Comparison of ENCODE assay signal across 11 cellular contexts in genomic region chr5:38467353-38468040, GRCh38.
A peak's percentile ranks its signal among the peaks of the same experiment; 100 is the strongest.
DNase-seq lines count a peak whose midpoint lies in the region; ATAC-seq and TF ChIP-seq lines count a peak whose summit lies in the region.
"Had no signal": no experiment of that assay in that cellular context is flagged by ENCODE, and none has a peak within 500 bp of the region (broad histone marks: within the 10 kb centered on the region; RNA-seq: fewer than 3 reads in every experiment).

No MANE protein-coding gene starts in this region.

- no peaks in the 10 kb centered on the region for H3K36me3 ChIP-seq in heart right ventricle

- no peaks in the 10 kb centered on the region for H3K9me3 Mint-ChIP-seq in osteocyte (ENCODE audit: unreplicated experiment)
- H3K9me3 Mint-ChIP-seq: activated naive CD4-positive, alpha-beta T cell treated with anti-CD3 and anti-CD28 coated beads, Interleukin-2, amount 50 U/mL, for 24 hours; T-helper 1 cell treated with Interleukin-12 subunit alpha and Interleukin-12 subunit beta and Interleukin-4 antibody, amounts not matched to agents 30 μg/mL and 1 μg/mL, for 36 hours had no signal

- H3K27ac ChIP-seq in heart right ventricle: peak overlapping the region; percentile 8 to 87 (median 76)

- TF ChIP-seq CTCF in heart right ventricle (IDR thresholded peaks at IDR 0.05) (no peak), osteocyte (IDR thresholded peaks at IDR 0.05) (no peak), GM13977 (IDR thresholded peaks at IDR 0.05; ENCODE audit: extremely low read depth, insufficient read depth, missing control alignments) (no peak)

- peaks cover 39% of the 10 kb centered on the region for H3K4me1 Mint-ChIP-seq in osteocyte (ENCODE audit: unreplicated experiment)

- WGBS in heart right ventricle, 2 donors: 23 to 24% methylated on average over 22 of the region's 22 CpGs

- H3K27ac Mint-ChIP-seq in osteocyte (ENCODE audit: unreplicated experiment): peak overlapping the region; percentile 93
- H3K27ac Mint-ChIP-seq: activated naive CD4-positive, alpha-beta T cell treated with anti-CD3 and anti-CD28 coated beads, Interleukin-2, amount 50 U/mL, for 24 hours; T-helper 1 cell treated with Interleukin-12 subunit alpha and Interleukin-12 subunit beta and Interleukin-4 antibody, amounts not matched to agents 30 μg/mL and 1 μg/mL, for 36 hours had no signal

- H3K27me3 Mint-ChIP-seq in osteocyte (ENCODE audit: unreplicated experiment): no peaks in the 10 kb centered on the region

- no peaks in the 10 kb centered on the region for H3K36me3 Mint-ChIP-seq in osteocyte (ENCODE audit: unreplicated experiment)
- H3K36me3 Mint-ChIP-seq: activated naive CD4-positive, alpha-beta T cell treated with anti-CD3 and anti-CD28 coated beads, Interleukin-2, amount 50 U/mL, for 24 hours had no signal

- H3K4me3 ChIP-seq in heart right ventricle: no peak overlapping the region

- H3K9me3 ChIP-seq in heart right ventricle: no peaks in the 10 kb centered on the region

- no peak for DNase-seq in Right ventricle myocardium inferior (ENCODE audit: missing footprints)
- no peak for DNase-seq in cardiac septum (ENCODE audit: low spot score)
- DNase-seq in heart right ventricle: peak; percentile 53 to 64
- peak; percentile 91 for DNase-seq in osteocyte (ENCODE audit: extremely low spot score, unreplicated experiment)
- DNase-seq in NCI-H1436 treated with DMSO at 0.1 percent for 48 hours (lab: John Stamatoyannopoulos, UW): no peak
- no peak for DNase-seq in GM13977 (ENCODE audit: low spot score)
- DNase-seq in NCI-H2029 (lab: John Stamatoyannopoulos, UW): no peak
- DNase-seq: stimulated activated naive CD4-positive, alpha-beta T cell had no signal

- peaks cover 0 to 63% (median 0%) of the 10 kb centered on the region in 7 donors for H3K27me3 ChIP-seq in heart right ventricle

- intact Hi-C loops in Right ventricle myocardium inferior (cut with DNase I): no loop called here
- intact Hi-C loops in cardiac septum (cut with DNase I): loop anchor here (5.0 kb wide), 1 partner anchor 85 kb away; no protein-coding TSS in a partner anchor
- intact Hi-C loops in heart right ventricle (cut with DNase I): no loop called here

- in situ Hi-C loops in GM13977 (cut with MboI; ENCODE audit: low pct_unique_long_range_greater_than_20kb, low sequenced_read_pairs, unreplicated experiment): no loop called here

- peak overlapping the region; percentile 10 for H3K4me3 Mint-ChIP-seq in osteocyte (ENCODE audit: unreplicated experiment)
- H3K4me3 Mint-ChIP-seq: activated naive CD4-positive, alpha-beta T cell treated with anti-CD3 and anti-CD28 coated beads, Interleukin-2, amount 50 U/mL, for 24 hours; T-helper 1 cell treated with Interleukin-12 subunit alpha and Interleukin-12 subunit beta and Interleukin-4 antibody, amounts not matched to agents 30 μg/mL and 1 μg/mL, for 36 hours had no signal

- H3K4me1 ChIP-seq in heart right ventricle: peaks cover 35 to 83% (median 76%) of the 10 kb centered on the region in 9 donors

- ATAC-seq in Right ventricle myocardium inferior (peak; percentile 35), heart right ventricle (peak; percentile 9 to 60 (median 48)), GM18909 (IDR thresholded peaks at IDR 0.05; ENCODE audit: poor library complexity, unreplicated experiment) (no peak)

Comparison
In these comparisons a context has a peak if more than half of its experiments do, and no peak if none do; other contexts are left out.
1. DNase-seq: peak in heart right ventricle (2 of 2) and osteocyte (single experiment); none in Right ventricle myocardium inferior (single experiment), cardiac septum (single experiment), NCI-H1436 treated with DMSO at 0.1 percent for 48 hours (single experiment), GM13977 (single experiment) and NCI-H2029 (single experiment).